ENCODE assay signal across 27 cellular contexts in the genomic region with DNA sequence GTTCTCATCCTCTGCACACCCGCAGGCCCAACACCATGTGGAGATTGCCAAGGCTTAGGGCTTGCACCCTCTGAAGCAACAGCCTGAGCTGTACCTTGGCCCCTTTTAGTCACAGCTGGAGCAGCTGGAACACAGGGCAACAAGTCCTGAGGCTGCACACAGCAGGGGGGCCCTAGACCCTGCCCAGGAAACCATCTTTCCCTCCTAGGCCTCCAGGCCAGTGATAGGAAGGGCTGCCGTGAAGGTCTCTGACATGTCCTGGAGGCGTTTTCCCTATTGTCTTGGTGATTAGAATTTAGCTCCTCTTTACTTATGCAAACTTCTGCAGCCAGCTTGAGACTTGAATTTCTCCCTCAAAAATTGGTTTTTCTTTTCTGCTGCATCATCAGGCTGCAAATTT.
"Had no signal": no experiment of that assay in that cellular context is flagged by ENCODE, and none has a peak within 500 bp of the region (broad histone marks: within the 10 kb centered on the region; RNA-seq: fewer than 3 reads in every experiment).

No MANE protein-coding gene starts in this region.

- H3K27ac Mint-ChIP-seq: naive thymus-derived CD4-positive, alpha-beta T cell; nephron; neural progenitor cell; stimulated activated effector memory CD8-positive, alpha-beta T cell treated with anti-CD3 and anti-CD28 coated beads, Interleukin-12 subunit alpha, Interleukin-12 subunit beta, amount 100 ng/mL, for 72 hours had no signal

- H3K36me3 Mint-ChIP-seq: neural progenitor cell; stimulated activated effector memory CD8-positive, alpha-beta T cell treated with anti-CD3 and anti-CD28 coated beads, Interleukin-12 subunit alpha, Interleukin-12 subunit beta, amount 100 ng/mL, for 72 hours had no signal

- ATAC-seq: left cardiac atrium; left lung; naive thymus-derived CD4-positive, alpha-beta T cell; sciatic nerve; stimulated activated effector memory CD8-positive, alpha-beta T cell treated with anti-CD3 and anti-CD28 coated beads, Interleukin-12 subunit alpha, Interleukin-12 subunit beta, amount 100 ng/mL, for 72 hours had no signal

- H3K4me3 ChIP-seq: coronary artery, esophagus squamous epithelium, left lung, neural progenitor cell, prostate gland, right atrium auricular region, smooth muscle cell, stomach, thyroid gland had no signal

- H3K36me3 ChIP-seq: esophagus squamous epithelium, left lung, neural progenitor cell, prostate gland, right atrium auricular region, stomach, thyroid gland had no signal

- H3K4me2 ChIP-seq: neural progenitor cell, smooth muscle cell had no signal

- H3K27me3 ChIP-seq: esophagus squamous epithelium, left lung, neural progenitor cell, right atrium auricular region, stomach, thyroid gland had no signal

- H3K4me1 ChIP-seq: esophagus squamous epithelium, left lung, neural progenitor cell, parathyroid adenoma, prostate gland, right atrium auricular region, stomach, thyroid gland had no signal

- H3K79me2 ChIP-seq: parathyroid adenoma had no signal

- H3K9me3 ChIP-seq: esophagus squamous epithelium, left lung, prostate gland, right atrium auricular region, thyroid gland had no signal

- H3K4me3 Mint-ChIP-seq: naive thymus-derived CD4-positive, alpha-beta T cell; nephron; neural progenitor cell; stimulated activated effector memory CD8-positive, alpha-beta T cell treated with anti-CD3 and anti-CD28 coated beads, Interleukin-12 subunit alpha, Interleukin-12 subunit beta, amount 100 ng/mL, for 72 hours had no signal

- H2AFZ ChIP-seq: neural progenitor cell, parathyroid adenoma had no signal

- DNase-seq: dermis blood vessel endothelial cell; effector memory CD4-positive, alpha-beta T cell; erythroblast; esophagus squamous epithelium; foreskin melanocyte; hypothalamus; left cardiac atrium; left lung; mesenchymal stem cell; midbrain; naive thymus-derived CD4-positive, alpha-beta T cell; stimulated activated CD4-positive, alpha-beta T cell treated with anti-CD3 and anti-CD28 coated beads, Interleukin-12 subunit alpha, Interleukin-12 subunit beta, amount 100 ng/mL, for 4 hours; stimulated activated CD4-positive, alpha-beta T cell treated with anti-CD3 and anti-CD28 coated beads, Interleukin-1b, Interleukin-23, amount 100 ng/mL, for 48 hours; stimulated activated CD4-positive, alpha-beta T cell treated with anti-CD3 and anti-CD28 coated beads, Interleukin-4, amount 100 ng/mL, for 24 hours; stimulated activated naive CD4-positive, alpha-beta T cell treated with Interleukin-2 at 50 U/mL for 16 hours; stomach; thyroid gland; trophoblast cell had no signal

- H3K27ac ChIP-seq: coronary artery, esophagus squamous epithelium, left lung, neural progenitor cell, parathyroid adenoma, prostate gland, right atrium auricular region, stomach, thyroid gland had no signal

- H3K9ac ChIP-seq: neural progenitor cell, parathyroid adenoma had no signal

- H3K4me1 Mint-ChIP-seq: naive thymus-derived CD4-positive, alpha-beta T cell; nephron; neural progenitor cell; stimulated activated effector memory CD8-positive, alpha-beta T cell treated with anti-CD3 and anti-CD28 coated beads, Interleukin-12 subunit alpha, Interleukin-12 subunit beta, amount 100 ng/mL, for 72 hours had no signal
